ENCODE assay signal across 19 cellular contexts in the genomic region with DNA sequence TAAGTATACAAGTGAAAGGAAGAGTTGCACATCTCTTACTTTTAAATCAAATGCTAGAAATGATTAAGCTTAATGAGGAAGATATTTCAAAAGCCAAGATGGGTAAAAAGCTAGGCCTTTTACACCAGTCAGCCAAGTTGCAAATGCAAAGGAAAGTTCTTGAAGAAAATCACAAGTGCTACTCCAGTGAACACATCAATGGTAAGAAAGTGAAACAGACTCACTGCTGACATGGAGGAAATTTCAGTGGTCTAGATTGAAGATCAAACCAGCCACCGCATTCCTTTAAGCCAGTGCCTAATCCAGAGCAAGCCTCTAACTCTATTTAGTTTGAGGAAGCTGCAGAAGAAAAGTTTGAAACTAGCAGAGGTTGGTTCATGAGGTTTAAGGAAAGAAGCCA.
A peak's percentile ranks its signal among the peaks of the same experiment; 100 is the strongest.
DNase-seq lines count a peak whose midpoint lies in the region; ATAC-seq and TF ChIP-seq lines count a peak whose summit lies in the region.
"Had no signal": no experiment of that assay in that cellular context is flagged by ENCODE, and none has a peak within 500 bp of the region (broad histone marks: within the 10 kb centered on the region; RNA-seq: fewer than 3 reads in every experiment).

No MANE protein-coding gene starts in this region.

- no peak overlapping the region for H3K9ac ChIP-seq in MM.1S (ENCODE audit: low read length)

- no peaks in the 10 kb centered on the region for H3K27me3 Mint-ChIP-seq in activated CD4-positive, alpha-beta T cell treated with anti-CD3 and anti-CD28 coated beads for 36 hours

- no peak overlapping the region for H3K4me3 Mint-ChIP-seq in activated CD4-positive, alpha-beta T cell treated with anti-CD3 and anti-CD28 coated beads for 36 hours
- H3K4me3 Mint-ChIP-seq: CD8-positive, alpha-beta T cell had no signal

- H2AFZ ChIP-seq in MM.1S (ENCODE audit: low read length) = no peak overlapping the region
- H2AFZ ChIP-seq: PC-9 had no signal

- no peak for DNase-seq in activated CD4-positive, alpha-beta T cell treated with anti-CD3 and anti-CD28 coated beads for 36 hours
- no peak for DNase-seq in activated CD4-positive, alpha-beta T cell treated with anti-CD3 and anti-CD28 coated beads for 48 hours
- DNase-seq in activated naive CD4-positive, alpha-beta T cell treated with anti-CD3 and anti-CD28 coated beads, Interleukin-2, amount 50 U/mL, for 72 hours (ENCODE audit: low spot score in 2 of 2) = no peak
- no peak for DNase-seq in activated naive CD4-positive, alpha-beta T cell (lab: John Stamatoyannopoulos, UW)
- DNase-seq in MM.1S = peak; percentile 83
- DNase-seq in astrocyte of the spinal cord (ENCODE audit: low read depth, low spot score) = peak; percentile 5
- no peak for DNase-seq in NCI-H1694 (lab: John Stamatoyannopoulos, UW)
- no peak for DNase-seq in SW 1271 (lab: John Stamatoyannopoulos, UW)
- DNase-seq: ACHN; C1 segment of cervical spinal cord; CD8-positive, alpha-beta T cell; NCI-H1092 treated with DMSO at 0.1 percent for 48 hours; NCI-H1436 treated with DMSO at 0.1 percent for 48 hours; NCI-H2029; NCI-H2227 treated with DMSO at 0.1 percent for 48 hours; NCI-H510A; PC-9; SIG-M5 had no signal

- CTCF ChIA-PET in activated CD4-positive, alpha-beta T cell treated with anti-CD3 and anti-CD28 coated beads for 36 hours (lab: Charles Lee) = interaction anchor here (1.0 kb wide), 1 partner anchor 82 kb away, joined by 3 read pairs; no protein-coding TSS in a partner anchor

- no peaks in the 10 kb centered on the region for H3K9me3 Mint-ChIP-seq in activated CD4-positive, alpha-beta T cell treated with anti-CD3 and anti-CD28 coated beads for 36 hours (ENCODE audit: low read depth)
- H3K9me3 Mint-ChIP-seq in activated naive CD4-positive, alpha-beta T cell treated with anti-CD3 and anti-CD28 coated beads, Interleukin-2, amount 50 U/mL, for 72 hours = no peaks in the 10 kb centered on the region
- H3K9me3 Mint-ChIP-seq: CD8-positive, alpha-beta T cell had no signal

- in situ Hi-C loops in astrocyte of the spinal cord (cut with HindIII; ENCODE audit: low sequenced_read_pairs) = no loop called here

- TF ChIP-seq CTCF in MM.1S (IDR thresholded peaks at IDR 0.05; ENCODE audit: low read length) = no peak
- TF ChIP-seq CTCF in astrocyte of the spinal cord (IDR thresholded peaks at IDR 0.05; ENCODE audit: low read depth, low read length) = no peak

- H3K27ac Mint-ChIP-seq in activated CD4-positive, alpha-beta T cell treated with anti-CD3 and anti-CD28 coated beads for 36 hours = no peak overlapping the region
- H3K27ac Mint-ChIP-seq in activated naive CD4-positive, alpha-beta T cell treated with anti-CD3 and anti-CD28 coated beads, Interleukin-2, amount 50 U/mL, for 72 hours = peak overlapping the region in 1 of 2 donors; percentile 25
- H3K27ac Mint-ChIP-seq: CD8-positive, alpha-beta T cell had no signal

- no peaks in the 10 kb centered on the region for H3K79me2 ChIP-seq in MM.1S (ENCODE audit: low read length)

- H3K27me3 ChIP-seq in MM.1S (replicated peaks; ENCODE audit: insufficient read depth, low read length) = no peaks in the 10 kb centered on the region

- H4K20me1 ChIP-seq in MM.1S (ENCODE audit: insufficient read depth, low read length) = no peaks in the 10 kb centered on the region

- POLR2A ChIA-PET in activated CD4-positive, alpha-beta T cell treated with anti-CD3 and anti-CD28 coated beads for 36 hours (lab: Charles Lee) = no interaction called here

- peaks cover 16% of the 10 kb centered on the region; the same call in 1 of the 2 replicates for H3K4me1 ChIP-seq in MM.1S (ENCODE audit: low read length)

- H3K4me2 ChIP-seq in MM.1S (ENCODE audit: low read depth, low read length) = no peak overlapping the region
- H3K4me2 ChIP-seq: PC-9 had no signal

- peaks cover 17% of the 10 kb centered on the region; the same call in 1 of the 2 replicates for H3F3A ChIP-seq in MM.1S (ENCODE audit: insufficient read depth, low read length)

- H3K9me2 ChIP-seq in MM.1S (replicated peaks; ENCODE audit: insufficient read depth, low read length) = no peaks in the 10 kb centered on the region

- no peaks in the 10 kb centered on the region for H3K36me3 ChIP-seq in MM.1S (replicated peaks; ENCODE audit: insufficient read depth, low read length)

- no peak overlapping the region for H3K4me3 ChIP-seq in MM.1S (ENCODE audit: low read length)
- H3K4me3 ChIP-seq in astrocyte of the spinal cord (ENCODE audit: low read depth, low read length) = no peak overlapping the region
- H3K4me3 ChIP-seq: PC-9 had no signal

- H3K9me3 ChIP-seq in MM.1S (replicated peaks; ENCODE audit: insufficient read depth, low read length) = no peaks in the 10 kb centered on the region

- peaks cover 11% of the 10 kb centered on the region for H3K4me1 Mint-ChIP-seq in activated CD4-positive, alpha-beta T cell treated with anti-CD3 and anti-CD28 coated beads for 36 hours

- ATAC-seq in activated CD4-positive, alpha-beta T cell treated with anti-CD3 and anti-CD28 coated beads for 36 hours = peak; percentile 30
- peak; percentile 39 to 50 for ATAC-seq in activated naive CD4-positive, alpha-beta T cell treated with anti-CD3 and anti-CD28 coated beads, Interleukin-2, amount 50 U/mL, for 72 hours
- ATAC-seq: CD8-positive, alpha-beta T cell had no signal

- intact Hi-C loops in activated CD4-positive, alpha-beta T cell treated with anti-CD3 and anti-CD28 coated beads for 36 hours (cut with DNase I, micrococcal nuclease) = no loop called here

- no peak overlapping the region for H3K27ac ChIP-seq in MM.1S (ENCODE audit: low read length)
- H3K27ac ChIP-seq: 22Rv1, PC-9 had no signal

- H3K36me3 Mint-ChIP-seq in activated CD4-positive, alpha-beta T cell treated with anti-CD3 and anti-CD28 coated beads for 36 hours (ENCODE audit: low read depth) = peaks cover 39% of the 10 kb centered on the region
- peaks cover 22 to 25% of the 10 kb centered on the region in 2 donors for H3K36me3 Mint-ChIP-seq in activated naive CD4-positive, alpha-beta T cell treated with anti-CD3 and anti-CD28 coated beads, Interleukin-2, amount 50 U/mL, for 72 hours
- H3K36me3 Mint-ChIP-seq: CD8-positive, alpha-beta T cell had no signal

Comparison
In these comparisons a context has a peak if more than half of its experiments do, and no peak if none do; other contexts are left out.
1. DNase-seq: peak in MM.1S (single experiment) and astrocyte of the spinal cord (single experiment); none in activated CD4-positive, alpha-beta T cell treated with anti-CD3 and anti-CD28 coated beads for 36 hours (single experiment), activated CD4-positive, alpha-beta T cell treated with anti-CD3 and anti-CD28 coated beads for 48 hours (single experiment), activated naive CD4-positive, alpha-beta T cell treated with anti-CD3 and anti-CD28 coated beads, Interleukin-2, amount 50 U/mL, for 72 hours (0 of 2), activated naive CD4-positive, alpha-beta T cell (0 of 4), NCI-H1694 (single experiment) and SW 1271 (0 of 2).